ENCODE assay signal across 1 cellular context in genomic region chr9:19113964-19114679, GRCh38.
TF ChIP-seq lines count a peak whose summit lies in the region.

No MANE protein-coding gene starts in this region.

TF ChIP-seq in HepG2, 621 proteins besides CTCF, POLR2A, EP300 and RAD21 (continued from another document and continues in another):
- TF ChIP-seq, protein P1, sequence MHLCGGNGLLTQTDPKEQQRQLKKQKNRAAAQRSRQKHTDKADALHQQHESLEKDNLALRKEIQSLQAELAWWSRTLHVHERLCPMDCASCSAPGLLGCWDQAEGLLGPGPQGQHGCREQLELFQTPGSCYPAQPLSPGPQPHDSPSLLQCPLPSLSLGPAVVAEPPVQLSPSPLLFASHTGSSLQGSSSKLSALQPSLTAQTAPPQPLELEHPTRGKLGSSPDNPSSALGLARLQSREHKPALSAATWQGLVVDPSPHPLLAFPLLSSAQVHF (CRISPR knock-in tag; IDR thresholded peaks at IDR 0.05) = no peak
- TF ChIP-seq POLR2AphosphoS5 (IDR thresholded peaks at IDR 0.05; ENCODE audit: low read depth, low read length) (peak; percentile 57), ZNF446 (CRISPR knock-in tag; IDR thresholded peaks at IDR 0.05) (no peak), TEAD3 (CRISPR knock-in tag; optimal IDR thresholded peaks at IDR 0.05; ENCODE audit: borderline replicate concordance) (no peak), KLF11 (CRISPR knock-in tag; IDR thresholded peaks at IDR 0.05) (peak; percentile 38; the same call in 1 of the 2 replicates), ZNF552 (CRISPR knock-in tag; IDR thresholded peaks at IDR 0.05; ENCODE audit: borderline replicate concordance) (no peak), ZNF549 (CRISPR knock-in tag; IDR thresholded peaks at IDR 0.05) (no peak), ONECUT2 (CRISPR knock-in tag; IDR thresholded peaks at IDR 0.05) (0 out of 2 replicates have a peak, but pooled peaks have one; percentile 35), ZNF30 (CRISPR knock-in tag; IDR thresholded peaks at IDR 0.05) (no peak), BRF2 (CRISPR knock-in tag; IDR thresholded peaks at IDR 0.05) (0 out of 2 replicates have a peak, but pooled peaks have one; percentile 20), DNMT3B (CRISPR knock-in tag; conservative IDR thresholded peaks at IDR 0.05) (no peak), ZNF607 (CRISPR knock-in tag; IDR thresholded peaks at IDR 0.05; ENCODE audit: borderline replicate concordance) (peak; percentile 55; the same call in 1 of the 2 replicates), BHLHE40 (IDR thresholded peaks at IDR 0.05; ENCODE audit: low read length) (no peak), MEIS1 (CRISPR knock-in tag; IDR thresholded peaks at IDR 0.05; ENCODE audit: borderline replicate concordance) (no peak), ZNF614 (CRISPR knock-in tag; IDR thresholded peaks at IDR 0.05; ENCODE audit: borderline replicate concordance) (0 out of 2 replicates have a peak, but pooled peaks have one; percentile 6), MBNL3 (CRISPR knock-in tag; conservative IDR thresholded peaks at IDR 0.05) (no peak), PITX1 (CRISPR knock-in tag; IDR thresholded peaks at IDR 0.05) (0 out of 2 replicates have a peak, but pooled peaks have one; percentile 30), ZNF503 (CRISPR knock-in tag; IDR thresholded peaks at IDR 0.05) (0 out of 2 replicates have a peak, but pooled peaks have one; percentile 43), NAIF1 (CRISPR knock-in tag; IDR thresholded peaks at IDR 0.05; ENCODE audit: borderline replicate concordance) (no peak), FOSL1 (CRISPR knock-in tag; IDR thresholded peaks at IDR 0.05; ENCODE audit: borderline replicate concordance) (no peak), RBM22 (optimal IDR thresholded peaks at IDR 0.05; ENCODE audit: low read length) (no peak), KDM4B (CRISPR knock-in tag; IDR thresholded peaks at IDR 0.05) (no peak), ZNF160 (CRISPR knock-in tag; IDR thresholded peaks at IDR 0.05) (no peak), ZC3H13 (CRISPR knock-in tag; IDR thresholded peaks at IDR 0.05) (peak; percentile 67; the same call in 1 of the 2 replicates), ZNF784 (CRISPR knock-in tag; IDR thresholded peaks at IDR 0.05; ENCODE audit: borderline replicate concordance) (0 out of 2 replicates have a peak, but pooled peaks have one; percentile 30), RXRA (CRISPR knock-in tag; IDR thresholded peaks at IDR 0.05) (peak; percentile 65), IRX3 (CRISPR knock-in tag; IDR thresholded peaks at IDR 0.05; ENCODE audit: borderline replicate concordance, low read depth) (no peak), SMARCC2 (IDR thresholded peaks at IDR 0.05) (no peak), RBM39 (IDR thresholded peaks at IDR 0.05; ENCODE audit: low read depth, low read length, poor library complexity, severe bottlenecking) (no peak), SMYD3 (CRISPR knock-in tag; IDR thresholded peaks at IDR 0.05) (no peak), ZNF816 (CRISPR knock-in tag; IDR thresholded peaks at IDR 0.05; ENCODE audit: borderline replicate concordance) (0 out of 2 replicates have a peak, but pooled peaks have one; percentile 47), TFDP2 (CRISPR knock-in tag; IDR thresholded peaks at IDR 0.05) (no peak), NR2F6 (IDR thresholded peaks at IDR 0.05) (peak; percentile 25; the same call in 1 of the 2 replicates), NR2F6 (CRISPR knock-in tag; IDR thresholded peaks at IDR 0.05) (no peak), ZMAT3 (CRISPR knock-in tag; conservative IDR thresholded peaks at IDR 0.05) (no peak), MAFG (CRISPR knock-in tag; IDR thresholded peaks at IDR 0.05) (no peak), TCF7 (IDR thresholded peaks at IDR 0.05; ENCODE audit: low read depth) (no peak), ZFP90 (CRISPR knock-in tag; IDR thresholded peaks at IDR 0.05; ENCODE audit: borderline replicate concordance) (0 out of 2 replicates have a peak, but pooled peaks have one; percentile 19), ZNF777 (CRISPR knock-in tag; IDR thresholded peaks at IDR 0.05) (no peak), MLX (CRISPR knock-in tag; IDR thresholded peaks at IDR 0.05) (0 out of 2 replicates have a peak, but pooled peaks have one; percentile 30), ZFP62 (CRISPR knock-in tag; IDR thresholded peaks at IDR 0.05) (no peak), LBX2 (CRISPR knock-in tag; IDR thresholded peaks at IDR 0.05; ENCODE audit: borderline replicate concordance) (no peak), WIZ (CRISPR knock-in tag; IDR thresholded peaks at IDR 0.05) (no peak), TAF1 (CRISPR knock-in tag; IDR thresholded peaks at IDR 0.05) (no peak), KLF9 (CRISPR knock-in tag; IDR thresholded peaks at IDR 0.05; ENCODE audit: low read depth) (0 out of 2 replicates have a peak, but pooled peaks have one; percentile 54), HNRNPUL1 (IDR thresholded peaks at IDR 0.05; ENCODE audit: low read depth, low read length) (no peak), GPBP1L1 (CRISPR knock-in tag; IDR thresholded peaks at IDR 0.05) (no peak), ATF6 (CRISPR knock-in tag; conservative IDR thresholded peaks at IDR 0.05) (peak; percentile 72; the same call in 1 of the 2 replicates), HCFC1 (IDR thresholded peaks at IDR 0.05; ENCODE audit: low read depth, low read length) (no peak), SP2 (CRISPR knock-in tag; IDR thresholded peaks at IDR 0.05) (no peak), PAF1 (CRISPR knock-in tag; IDR thresholded peaks at IDR 0.05) (peak; percentile 67), NR2F2 (IDR thresholded peaks at IDR 0.05; ENCODE audit: borderline replicate concordance, low read depth) (0 out of 2 replicates have a peak, but pooled peaks have one; percentile 30), ZSCAN20 (CRISPR knock-in tag; IDR thresholded peaks at IDR 0.05; ENCODE audit: borderline replicate concordance) (no peak), KLF6 (CRISPR knock-in tag; IDR thresholded peaks at IDR 0.05) (no peak)
- TF ChIP-seq, protein P2, sequence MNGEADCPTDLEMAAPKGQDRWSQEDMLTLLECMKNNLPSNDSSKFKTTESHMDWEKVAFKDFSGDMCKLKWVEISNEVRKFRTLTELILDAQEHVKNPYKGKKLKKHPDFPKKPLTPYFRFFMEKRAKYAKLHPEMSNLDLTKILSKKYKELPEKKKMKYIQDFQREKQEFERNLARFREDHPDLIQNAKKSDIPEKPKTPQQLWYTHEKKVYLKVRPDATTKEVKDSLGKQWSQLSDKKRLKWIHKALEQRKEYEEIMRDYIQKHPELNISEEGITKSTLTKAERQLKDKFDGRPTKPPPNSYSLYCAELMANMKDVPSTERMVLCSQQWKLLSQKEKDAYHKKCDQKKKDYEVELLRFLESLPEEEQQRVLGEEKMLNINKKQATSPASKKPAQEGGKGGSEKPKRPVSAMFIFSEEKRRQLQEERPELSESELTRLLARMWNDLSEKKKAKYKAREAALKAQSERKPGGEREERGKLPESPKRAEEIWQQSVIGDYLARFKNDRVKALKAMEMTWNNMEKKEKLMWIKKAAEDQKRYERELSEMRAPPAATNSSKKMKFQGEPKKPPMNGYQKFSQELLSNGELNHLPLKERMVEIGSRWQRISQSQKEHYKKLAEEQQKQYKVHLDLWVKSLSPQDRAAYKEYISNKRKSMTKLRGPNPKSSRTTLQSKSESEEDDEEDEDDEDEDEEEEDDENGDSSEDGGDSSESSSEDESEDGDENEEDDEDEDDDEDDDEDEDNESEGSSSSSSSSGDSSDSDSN (CRISPR knock-in tag; IDR thresholded peaks at IDR 0.05) = no peak
